Comparison of ENCODE assay signal across 14 cellular contexts in the genomic region with DNA sequence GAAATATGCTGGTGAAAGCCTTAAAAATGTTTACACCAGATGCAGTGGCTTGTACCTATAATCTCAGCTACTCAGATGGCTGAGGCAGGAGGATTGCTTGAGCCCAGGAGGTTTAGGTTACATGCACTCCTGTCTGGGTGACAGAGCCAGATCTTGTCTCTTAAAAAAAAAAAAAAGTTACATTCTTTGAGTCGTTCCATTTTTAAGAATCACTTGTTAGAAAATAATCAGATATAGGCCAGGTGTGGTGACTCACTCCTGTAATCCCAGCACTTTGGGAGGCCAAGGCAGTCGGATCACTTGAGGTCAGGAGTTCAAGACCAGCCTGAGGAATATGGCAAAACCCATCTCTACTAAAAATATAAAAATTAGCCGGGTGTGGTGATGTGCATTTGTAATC. TPM values are rescaled to one million over a fixed set of nuclear protein-coding genes. Genes with fewer than 3 reads are reported as not detected.
DNase-seq lines count a peak whose midpoint lies in the region.
"Had no signal": no experiment of that assay in that cellular context is flagged by ENCODE, and none has a peak within 500 bp of the region (broad histone marks: within the 10 kb centered on the region; RNA-seq: fewer than 3 reads in every experiment).

No MANE protein-coding gene starts in this region.

- H3K36me3 ChIP-seq in trophoblast cell (ENCODE audit: control insufficient read depth in 1 of 2, insufficient read depth in 2 of 2, low read length in 2 of 2) = no peaks in the 10 kb centered on the region

- DNase-seq in ELR (ENCODE audit: low read depth) (peak; percentile 28), HT1080 (ENCODE audit: low read depth) (peak; percentile 3), RPMI7951 (ENCODE audit: low read depth) (peak; percentile 25), trophoblast cell (peak; percentile 60 to 78), NCI-H1436 treated with DMSO at 0.1 percent for 48 hours (lab: John Stamatoyannopoulos, UW) (no peak), ureter (ENCODE audit: low spot score) (no peak), HUDEP-2 (lab: John Stamatoyannopoulos, UW; ENCODE audit: unreplicated experiment in 76 of 76) (no peak)
- DNase-seq: CD4-positive, alpha-beta memory T cell; DMS153; DMS79 treated with DMSO at 0.1 percent for 48 hours; H7 had no signal

- no peak overlapping the region for H2BK5ac ChIP-seq in trophoblast cell (ENCODE audit: low read depth, low read length, poor library complexity)

- WGBS in trophoblast cell (ENCODE audit: extremely low coverage, insufficient coverage, insufficient read length) = no CpG with 5 or more reads among the region's 3 CpGs

- no peak overlapping the region for H3K4me3 ChIP-seq in trophoblast cell (ENCODE audit: low read depth, low read length)
- H3K4me3 ChIP-seq: GM12878, GM23338 had no signal

- no peak overlapping the region for H3K4ac ChIP-seq in trophoblast cell (ENCODE audit: low read depth, low read length)

- no peak overlapping the region for H3K14ac ChIP-seq in trophoblast cell (ENCODE audit: low read length)

- no peak overlapping the region for H3K18ac ChIP-seq in trophoblast cell (ENCODE audit: low read length)

- H3K79me1 ChIP-seq in trophoblast cell (ENCODE audit: low read length) = no peaks in the 10 kb centered on the region

- no peak overlapping the region for H3K27ac ChIP-seq in trophoblast cell (ENCODE audit: low read depth, low read length)
- H3K27ac ChIP-seq: C4-2B had no signal

- no peak overlapping the region for H2BK12ac ChIP-seq in trophoblast cell (ENCODE audit: low read length)

- H4K8ac ChIP-seq in trophoblast cell (ENCODE audit: low read depth, low read length) = no peak overlapping the region

- peaks cover 2 to 5% of the 10 kb centered on the region in 2 experiments for H3K4me1 ChIP-seq in trophoblast cell (ENCODE audit: control insufficient read depth in 1 of 2, insufficient read depth in 2 of 2, low read length in 2 of 2)

- no peak overlapping the region for H2AK5ac ChIP-seq in trophoblast cell (ENCODE audit: low read length)

- H3K79me2 ChIP-seq in trophoblast cell (ENCODE audit: control insufficient read depth, insufficient read depth, low read length, poor library complexity) = no peaks in the 10 kb centered on the region

- H3K23ac ChIP-seq in trophoblast cell (ENCODE audit: low read length) = no peak overlapping the region

- H4K91ac ChIP-seq in trophoblast cell (ENCODE audit: low read depth, low read length) = no peak overlapping the region

- no peaks in the 10 kb centered on the region for H3K27me3 ChIP-seq in trophoblast cell (ENCODE audit: insufficient read depth, low read length)

- no peak overlapping the region for H2BK120ac ChIP-seq in trophoblast cell (ENCODE audit: insufficient read depth, low read length, poor library complexity)

- H3K9me3 ChIP-seq in trophoblast cell (ENCODE audit: insufficient read depth, low read depth, low read length) = peaks cover 1% of the 10 kb centered on the region

- H4K12ac ChIP-seq in trophoblast cell (ENCODE audit: low read depth, low read length) = no peak overlapping the region

- no peak overlapping the region for H3K9ac ChIP-seq in trophoblast cell (ENCODE audit: low read length)

- no peak overlapping the region for H3K4me2 ChIP-seq in trophoblast cell (ENCODE audit: low read length)
- H3K4me2 ChIP-seq: GM23338 had no signal

- H2AFZ ChIP-seq in trophoblast cell (ENCODE audit: insufficient read depth, low read length, poor library complexity) = no peak overlapping the region
- H2AFZ ChIP-seq: GM23338 had no signal

RNA-seq across cellular contexts. Expression of a gene that starts 43.0 kb away (rescaled TPM):
- total RNA-seq in HT1080 (2014; rRNA removed; shearing (Covaris generic)) = 117 and 160 TPM in 2 replicates
- 116 and 169 TPM in 2 replicates for polyA plus RNA-seq in HT1080 (2015; cell fraction: cytosol; rRNA removed)
- 39.9 and 48.7 TPM in 2 replicates for polyA plus RNA-seq in HT1080 (2015; cell fraction: nucleus; rRNA removed)
- 356 and 425 TPM in 2 replicates for total RNA-seq in RPMI7951 (2014; rRNA removed; shearing (Covaris generic))
- polyA plus RNA-seq in trophoblast cell (2013) = 213 and 220 TPM in 2 replicates
- 274 TPM for total RNA-seq in ureter

RNA-seq across cellular contexts. Expression of a gene that starts 52.7 kb away (rescaled TPM):
- 0.16 and 1.2 TPM in 2 replicates for total RNA-seq in HT1080 (2014; rRNA removed; shearing (Covaris generic))
- 1.8 and 2.3 TPM in 2 replicates for polyA plus RNA-seq in HT1080 (2015; cell fraction: cytosol; rRNA removed)
- polyA plus RNA-seq in HT1080 (2015; cell fraction: nucleus; rRNA removed) = 3.5 and 3.6 TPM in 2 replicates
- total RNA-seq in RPMI7951 (2014; rRNA removed; shearing (Covaris generic)) = 11.4 and 14.3 TPM in 2 replicates
- 11.5 and 15.6 TPM in 2 replicates for polyA plus RNA-seq in trophoblast cell (2013)
- 5.0 TPM for total RNA-seq in ureter
- total RNA-seq: CD4-positive, alpha-beta memory T cell; GM12878; GM23338 had no signal
- polyA plus RNA-seq: CD4-positive, alpha-beta memory T cell; GM12878 had no signal

Comparison
In these comparisons a context has a peak if more than half of its experiments do, and no peak if none do; other contexts are left out.
1. DNase-seq: peak in ELR (single experiment), HT1080 (single experiment), RPMI7951 (single experiment) and trophoblast cell (2 of 2); none in NCI-H1436 treated with DMSO at 0.1 percent for 48 hours (single experiment), ureter (single experiment) and HUDEP-2 (0 of 76).